Comparison of ENCODE assay signal across 7 cellular contexts in genomic region chr4:78468272-78468671, GRCh38.
"Had no signal": no experiment of that assay in that cellular context is flagged by ENCODE, and none has a peak within 500 bp of the region (broad histone marks: within the 10 kb centered on the region; RNA-seq: fewer than 3 reads in every experiment).

No MANE protein-coding gene starts in this region.

- H3K36me3 ChIP-seq: HAP-1 had no signal

- H3K27me3 Mint-ChIP-seq: IgD-negative memory B cell had no signal

- DNase-seq: GM23248, GOT3, H7, KBM-7 had no signal

- H3K4me3 ChIP-seq: GM23248, HAP-1 had no signal

- ATAC-seq: HCT116 had no signal

- H3K27ac Mint-ChIP-seq: IgD-negative memory B cell had no signal

- H3K36me3 Mint-ChIP-seq: IgD-negative memory B cell had no signal

- H3K9me3 ChIP-seq: HAP-1 had no signal

- H3K4me1 Mint-ChIP-seq: IgD-negative memory B cell had no signal

- H3K27ac ChIP-seq: GM23248 had no signal

- H3K4me1 ChIP-seq: HAP-1 had no signal
